ENCODE assay signal across 1 cellular context in the genomic region with DNA sequence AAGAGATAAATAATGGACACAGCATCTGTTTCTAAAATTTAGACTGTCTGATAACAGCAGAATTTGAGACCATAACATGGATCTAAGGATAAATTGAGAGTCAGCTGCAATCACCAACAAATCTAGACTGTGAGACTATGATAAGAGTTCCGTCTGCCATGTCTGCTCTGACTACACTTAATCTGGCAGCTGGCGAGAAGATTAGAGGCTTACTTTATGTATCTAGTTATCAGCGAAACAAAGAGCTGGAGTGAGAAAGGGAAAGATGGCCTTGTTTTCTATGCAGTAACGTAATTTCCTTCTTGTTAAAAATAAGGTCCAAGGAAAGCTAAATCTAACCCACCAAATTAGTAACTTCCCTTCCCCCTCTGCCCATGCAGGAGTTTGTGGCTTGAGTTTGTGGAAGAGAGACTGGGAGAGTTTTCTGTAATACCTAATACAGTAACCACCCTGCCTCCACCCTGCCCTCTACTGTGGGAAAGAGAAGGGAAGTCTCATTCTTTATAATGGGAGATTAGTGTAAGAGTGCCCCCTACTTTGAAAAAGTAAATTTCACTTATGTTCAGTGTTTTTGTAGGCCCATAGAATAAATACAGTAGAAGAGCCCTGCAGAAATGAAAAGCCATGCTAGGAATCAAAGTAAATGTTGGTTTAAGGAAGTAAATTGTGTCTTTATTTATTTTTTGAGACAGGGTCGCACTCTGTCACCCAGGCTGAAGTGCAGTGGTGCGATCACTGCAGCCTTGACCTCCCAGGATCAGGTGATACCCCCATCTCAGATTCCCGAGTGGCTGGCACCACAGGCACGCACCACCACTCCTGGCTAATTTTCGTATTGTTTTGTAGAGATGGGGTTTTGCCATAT.
A peak's percentile ranks its signal among the peaks of the same experiment; 100 is the strongest.
TF ChIP-seq lines count a peak whose summit lies in the region.

No MANE protein-coding gene starts in this region.

TF ChIP-seq in GM12878, 131 proteins besides CTCF, POLR2A, EP300 and RAD21 (continued from another document):
- no peak for TF ChIP-seq CHD2 (IDR thresholded peaks at IDR 0.05; ENCODE audit: borderline replicate concordance, low read depth, low read length)
- no peak for TF ChIP-seq GABPA (IDR thresholded peaks at IDR 0.05; ENCODE audit: low read depth)
- TF ChIP-seq SMAD5 (IDR thresholded peaks at IDR 0.05; ENCODE audit: low read depth): no peak
- TF ChIP-seq WRNIP1 (IDR thresholded peaks at IDR 0.05; ENCODE audit: borderline replicate concordance, low read depth, low read length): no peak
- TF ChIP-seq SPI1 (IDR thresholded peaks at IDR 0.05; ENCODE audit: borderline replicate concordance, insufficient read depth, low read depth, low read length): no peak
- peak in 1 of 2 experiments; percentile 44; a peak in 2 of 4 replicates for TF ChIP-seq IKZF2 (IDR thresholded peaks at IDR 0.05)
- no peak for TF ChIP-seq TARDBP (IDR thresholded peaks at IDR 0.05; ENCODE audit: borderline replicate concordance)
- TF ChIP-seq BHLHE40 (IDR thresholded peaks at IDR 0.05; ENCODE audit: borderline replicate concordance in 1 of 2, low read depth in 2 of 2, low read length in 1 of 2): no peak
TF ChIP-seq in GM12878: peak in this region for 8.
